In the genomic region with DNA sequence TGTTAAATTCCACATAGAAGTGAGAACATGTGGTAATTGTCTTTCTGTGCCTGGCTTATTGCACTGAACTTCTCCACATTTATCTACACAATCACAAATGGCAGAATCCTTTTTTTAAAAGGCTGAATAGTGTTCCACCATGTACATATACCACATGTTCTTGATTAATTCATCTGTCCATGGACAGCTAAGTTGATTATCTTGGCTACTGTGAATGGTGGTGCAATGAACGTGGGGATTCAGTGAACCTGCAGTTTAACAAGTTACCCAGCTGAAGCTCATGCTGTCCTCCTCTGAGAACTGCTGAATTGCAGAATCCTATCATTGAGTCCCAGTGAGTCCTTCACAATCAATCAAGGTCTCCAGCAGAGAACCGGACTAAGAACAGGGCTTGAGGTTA, we compare ENCODE assay signal across 1 cellular context.
A peak's percentile ranks its signal among the peaks of the same experiment; 100 is the strongest.
TF ChIP-seq lines count a peak whose summit lies in the region.

No MANE protein-coding gene starts in this region.

TF ChIP-seq in SK-N-SH, 30 proteins besides CTCF, POLR2A, EP300 and RAD21 (continued from another document):
- peak; percentile 30; the same call in 1 of the 2 replicates for TF ChIP-seq RFX5 (IDR thresholded peaks at IDR 0.05; ENCODE audit: low read length)
- TF ChIP-seq FOSL2 (IDR thresholded peaks at IDR 0.05; ENCODE audit: borderline replicate concordance, low read depth): no peak
- no peak for TF ChIP-seq YY1 (IDR thresholded peaks at IDR 0.05; ENCODE audit: low read depth)
- TF ChIP-seq USF2 (IDR thresholded peaks at IDR 0.05; ENCODE audit: borderline replicate concordance, low read depth, low read length): no peak
- TF ChIP-seq, protein P1, sequence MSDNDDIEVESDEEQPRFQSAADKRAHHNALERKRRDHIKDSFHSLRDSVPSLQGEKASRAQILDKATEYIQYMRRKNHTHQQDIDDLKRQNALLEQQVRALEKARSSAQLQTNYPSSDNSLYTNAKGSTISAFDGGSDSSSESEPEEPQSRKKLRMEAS (IDR thresholded peaks at IDR 0.05; ENCODE audit: low read depth): no peak
